ENCODE assay signal across 8 cellular contexts in the genomic region with DNA sequence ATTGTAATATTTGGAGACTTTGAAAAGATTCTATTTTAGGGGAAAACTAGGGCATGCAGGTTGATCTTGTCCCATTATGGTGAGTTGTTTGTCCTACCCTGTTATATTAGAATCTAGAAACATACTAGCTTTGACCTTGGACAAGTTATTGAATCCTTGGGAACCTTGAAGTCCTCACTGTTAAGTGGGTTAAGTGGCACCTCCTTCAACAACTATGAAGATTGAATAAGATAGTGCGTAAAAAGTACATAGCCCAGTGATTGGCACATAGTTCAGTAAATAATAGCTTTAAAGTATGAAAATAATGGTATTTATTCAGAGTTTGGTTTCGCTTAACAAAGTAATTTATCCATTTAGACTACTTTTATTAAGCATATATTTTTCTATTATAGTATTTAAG.
"Had no signal": no experiment of that assay in that cellular context is flagged by ENCODE, and none has a peak within 500 bp of the region (broad histone marks: within the 10 kb centered on the region; RNA-seq: fewer than 3 reads in every experiment).

No MANE protein-coding gene starts in this region.

- DNase-seq: GM23248, GOT3, H7, IMR-90, KG1 had no signal

- H3K36me3 ChIP-seq: HAP-1 had no signal

- ATAC-seq: HCT116, K562 had no signal

- H3K4me3 ChIP-seq: GM23248, HAP-1, K562 had no signal

- H3K27ac ChIP-seq: GM23248 had no signal
